In the genomic region with DNA sequence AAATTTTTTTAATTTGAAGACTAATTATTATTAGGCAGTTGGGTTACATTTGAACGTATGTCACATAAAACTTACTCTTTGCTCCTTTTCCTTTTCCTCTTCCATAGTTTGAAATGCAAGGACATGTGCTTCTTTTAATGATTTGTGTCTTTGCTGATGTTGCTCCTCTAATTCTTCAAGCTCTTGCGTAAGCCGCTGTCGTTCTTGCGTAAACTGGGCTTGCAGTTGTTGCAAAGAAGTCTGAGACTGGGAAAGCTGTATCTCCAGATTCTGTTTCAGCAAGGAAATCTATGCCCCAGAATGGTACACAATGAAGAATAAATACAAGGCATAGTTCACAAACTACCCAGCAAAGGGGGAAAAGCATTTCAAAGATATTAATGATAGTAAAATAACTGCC, we compare ENCODE assay signal across 1 cellular context.
TF ChIP-seq lines count a peak whose summit lies in the region.

No MANE protein-coding gene starts in this region.

TF ChIP-seq in HepG2, 621 proteins besides CTCF, POLR2A, EP300 and RAD21:
- TF ChIP-seq, protein P1, sequence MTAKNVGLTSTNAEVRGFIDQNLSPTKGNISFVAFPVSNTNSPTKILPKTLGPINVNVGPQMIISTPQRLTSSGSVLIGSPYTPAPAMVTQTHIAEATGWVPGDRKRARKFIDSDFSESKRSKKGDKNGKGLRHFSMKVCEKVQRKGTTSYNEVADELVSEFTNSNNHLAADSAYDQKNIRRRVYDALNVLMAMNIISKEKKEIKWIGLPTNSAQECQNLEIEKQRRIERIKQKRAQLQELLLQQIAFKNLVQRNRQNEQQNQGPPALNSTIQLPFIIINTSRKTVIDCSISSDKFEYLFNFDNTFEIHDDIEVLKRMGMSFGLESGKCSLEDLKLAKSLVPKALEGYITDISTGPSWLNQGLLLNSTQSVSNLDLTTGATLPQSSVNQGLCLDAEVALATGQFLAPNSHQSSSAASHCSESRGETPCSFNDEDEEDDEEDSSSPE (CRISPR knock-in tag; IDR thresholded peaks at IDR 0.05) = no peak
- TF ChIP-seq, protein P2, sequence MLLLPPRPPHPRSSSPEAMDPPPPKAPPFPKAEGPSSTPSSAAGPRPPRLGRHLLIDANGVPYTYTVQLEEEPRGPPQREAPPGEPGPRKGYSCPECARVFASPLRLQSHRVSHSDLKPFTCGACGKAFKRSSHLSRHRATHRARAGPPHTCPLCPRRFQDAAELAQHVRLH (CRISPR knock-in tag; IDR thresholded peaks at IDR 0.05; ENCODE audit: borderline replicate concordance, low read depth) = no peak
- TF ChIP-seq ZNF841 (CRISPR knock-in tag; IDR thresholded peaks at IDR 0.05; ENCODE audit: borderline replicate concordance) = no peak
- TF ChIP-seq KDM5B (CRISPR knock-in tag; IDR thresholded peaks at IDR 0.05; ENCODE audit: borderline replicate concordance) = no peak
- TF ChIP-seq MLX (CRISPR knock-in tag; IDR thresholded peaks at IDR 0.05) = no peak
- TF ChIP-seq RFX1 (IDR thresholded peaks at IDR 0.05) = no peak
- TF ChIP-seq CEBPB (IDR thresholded peaks at IDR 0.05; ENCODE audit: borderline replicate concordance, low read depth, low read length) = peak; percentile 100
- no peak for TF ChIP-seq REL (CRISPR knock-in tag; conservative IDR thresholded peaks at IDR 0.05)
- no peak for TF ChIP-seq ZNF260 (CRISPR knock-in tag; IDR thresholded peaks at IDR 0.05; ENCODE audit: borderline replicate concordance, low read depth)
- TF ChIP-seq SMC3 (IDR thresholded peaks at IDR 0.05; ENCODE audit: low read length) = peak; percentile 49; the same call in 1 of the 2 replicates
- peak; percentile 100 for TF ChIP-seq CEBPG (CRISPR knock-in tag; IDR thresholded peaks at IDR 0.05)
- TF ChIP-seq, protein P3, sequence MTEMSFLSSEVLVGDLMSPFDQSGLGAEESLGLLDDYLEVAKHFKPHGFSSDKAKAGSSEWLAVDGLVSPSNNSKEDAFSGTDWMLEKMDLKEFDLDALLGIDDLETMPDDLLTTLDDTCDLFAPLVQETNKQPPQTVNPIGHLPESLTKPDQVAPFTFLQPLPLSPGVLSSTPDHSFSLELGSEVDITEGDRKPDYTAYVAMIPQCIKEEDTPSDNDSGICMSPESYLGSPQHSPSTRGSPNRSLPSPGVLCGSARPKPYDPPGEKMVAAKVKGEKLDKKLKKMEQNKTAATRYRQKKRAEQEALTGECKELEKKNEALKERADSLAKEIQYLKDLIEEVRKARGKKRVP (CRISPR knock-in tag; IDR thresholded peaks at IDR 0.05) = peak in 1 of 2 experiments; percentile 58; a peak in 2 of 4 replicates
- TF ChIP-seq ZFP82 (CRISPR knock-in tag; IDR thresholded peaks at IDR 0.05; ENCODE audit: borderline replicate concordance) = no peak
- no peak for TF ChIP-seq SIX4 (CRISPR knock-in tag; IDR thresholded peaks at IDR 0.05)
- TF ChIP-seq, protein P4, sequence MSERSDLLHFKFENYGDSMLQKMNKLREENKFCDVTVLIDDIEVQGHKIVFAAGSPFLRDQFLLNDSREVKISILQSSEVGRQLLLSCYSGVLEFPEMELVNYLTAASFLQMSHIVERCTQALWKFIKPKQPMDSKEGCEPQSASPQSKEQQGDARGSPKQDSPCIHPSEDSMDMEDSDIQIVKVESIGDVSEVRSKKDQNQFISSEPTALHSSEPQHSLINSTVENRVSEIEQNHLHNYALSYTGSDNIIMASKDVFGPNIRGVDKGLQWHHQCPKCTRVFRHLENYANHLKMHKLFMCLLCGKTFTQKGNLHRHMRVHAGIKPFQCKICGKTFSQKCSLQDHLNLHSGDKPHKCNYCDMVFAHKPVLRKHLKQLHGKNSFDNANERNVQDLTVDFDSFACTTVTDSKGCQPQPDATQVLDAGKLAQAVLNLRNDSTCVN (CRISPR knock-in tag; IDR thresholded peaks at IDR 0.05; ENCODE audit: borderline replicate concordance) = no peak
- TF ChIP-seq SMARCE1 (IDR thresholded peaks at IDR 0.05; ENCODE audit: borderline replicate concordance) = no peak
- no peak for TF ChIP-seq ZBTB10 (CRISPR knock-in tag; IDR thresholded peaks at IDR 0.05; ENCODE audit: borderline replicate concordance)
- TF ChIP-seq RXRB (CRISPR knock-in tag; IDR thresholded peaks at IDR 0.05; ENCODE audit: borderline replicate concordance) = peak; percentile 18; the same call in 1 of the 2 replicates
- TF ChIP-seq ZNF775 (CRISPR knock-in tag; IDR thresholded peaks at IDR 0.05; ENCODE audit: borderline replicate concordance) = no peak
- TF ChIP-seq HDAC1 (CRISPR knock-in tag; IDR thresholded peaks at IDR 0.05) = no peak
